Comparison of ENCODE assay signal across 25 cellular contexts in genomic region chr12:109541412-109541725, GRCh38. TPM values are rescaled to one million over a fixed set of nuclear protein-coding genes. Genes with fewer than 3 reads are reported as not detected.
DNase-seq lines count a peak whose midpoint lies in the region; TF ChIP-seq lines count a peak whose summit lies in the region.
"Had no signal": no experiment of that assay in that cellular context is flagged by ENCODE, and none has a peak within 500 bp of the region (broad histone marks: within the 10 kb centered on the region; RNA-seq: fewer than 3 reads in every experiment).

No MANE protein-coding gene starts in this region.

- intact Hi-C loops in MCF 10A (cut with micrococcal nuclease) (no loop called here), breast epithelium (cut with DNase I; ENCODE audit: low total_unique reads) (no loop called here), thyroid gland (cut with DNase I) (no loop called here), vagina (cut with DNase I) (no loop called here)

- no peaks in the 10 kb centered on the region for H3K36me3 Mint-ChIP-seq in MCF 10A (ENCODE audit: insufficient read depth, unreplicated experiment)

- H3K27ac ChIP-seq in breast epithelium (no peak overlapping the region), SJCRH30 (peak overlapping the region; percentile 91), thyroid gland (no peak overlapping the region), vagina (no peak overlapping the region)
- H3K27ac ChIP-seq: brain microvascular endothelial cell, HL-60, left ventricle myocardium inferior, PC-9, skin epidermis had no signal

- no peaks in the 10 kb centered on the region for H3K36me3 ChIP-seq in breast epithelium
- H3K36me3 ChIP-seq in SJCRH30: no peaks in the 10 kb centered on the region
- H3K36me3 ChIP-seq in thyroid gland: no peaks in the 10 kb centered on the region
- no peaks in the 10 kb centered on the region for H3K36me3 ChIP-seq in vagina
- H3K36me3 ChIP-seq: adrenal gland, brain microvascular endothelial cell had no signal

- peaks cover 11% of the 10 kb centered on the region for H3K4me1 Mint-ChIP-seq in MCF 10A (ENCODE audit: insufficient read depth, unreplicated experiment)
- H3K4me1 Mint-ChIP-seq: stimulated activated memory B cell treated with anti-CD40 and anti-IgM and Interleukin-4, amounts not matched to agents 10 μg/mL and 1 μg/mL and 100 μg/mL, for 72 hours had no signal

- no peaks in the 10 kb centered on the region for H3K9me3 ChIP-seq in breast epithelium
- no peaks in the 10 kb centered on the region for H3K9me3 ChIP-seq in SJCRH30 (replicated peaks)
- no peaks in the 10 kb centered on the region for H3K9me3 ChIP-seq in thyroid gland
- H3K9me3 ChIP-seq in vagina: no peaks in the 10 kb centered on the region
- H3K9me3 ChIP-seq: adrenal gland, left ventricle myocardium inferior had no signal

- H3K4me3 ChIP-seq in breast epithelium (no peak overlapping the region), SJCRH30 (no peak overlapping the region), fibroblast of mammary gland (ENCODE audit: control insufficient read depth, low read depth, low read length) (no peak overlapping the region), thyroid gland (replicated peaks in 1 of 3) (no peak overlapping the region), vagina (no peak overlapping the region)
- H3K4me3 ChIP-seq: adrenal gland, left ventricle myocardium inferior, PC-9, skin epidermis had no signal

- H3K4me3 Mint-ChIP-seq in MCF 10A (ENCODE audit: unreplicated experiment): no peak overlapping the region
- H3K4me3 Mint-ChIP-seq: activated CD4-positive, alpha-beta memory T cell treated with anti-CD3 and anti-CD28 coated beads for 36 hours; activated naive CD4-positive, alpha-beta T cell treated with anti-CD3 and anti-CD28 coated beads for 36 hours; CD4-positive, alpha-beta memory T cell; nephron progenitor cell; stimulated activated memory B cell treated with anti-CD40 and anti-IgM and Interleukin-4, amounts not matched to agents 10 μg/mL and 1 μg/mL and 100 μg/mL, for 72 hours had no signal

- TF ChIP-seq CTCF in MCF 10A (IDR thresholded peaks at IDR 0.05; ENCODE audit: unreplicated experiment) (no peak), breast epithelium (IDR thresholded peaks at IDR 0.05) (no peak), fibroblast of mammary gland (conservative IDR thresholded peaks at IDR 0.05; ENCODE audit: control insufficient read depth, insufficient read depth, low read depth, low read length) (no peak), thyroid gland (IDR thresholded peaks at IDR 0.05) (no peak), vagina (IDR thresholded peaks at IDR 0.05) (no peak)

- CTCF ChIA-PET in MCF 10A (lab: Yijun Ruan, JAX): interaction anchor here (0.6 to 0.9 kb wide), 2 partner anchors 24 to 104 kb away, joined by 3 to 7 read pairs; no protein-coding TSS in a partner anchor

- BruUV-seq in MCF 10A (replicated peaks; lab: Mats Ljungman, UMichigan): no TSS peak

- H3K27me3 ChIP-seq in breast epithelium (no peaks in the 10 kb centered on the region), SJCRH30 (no peaks in the 10 kb centered on the region), thyroid gland (no peaks in the 10 kb centered on the region), vagina (no peaks in the 10 kb centered on the region)
- H3K27me3 ChIP-seq: adrenal gland, brain microvascular endothelial cell had no signal

- H3K27ac Mint-ChIP-seq in MCF 10A (ENCODE audit: low read depth, unreplicated experiment): peak overlapping the region; percentile 46
- H3K27ac Mint-ChIP-seq: activated CD4-positive, alpha-beta memory T cell treated with anti-CD3 and anti-CD28 coated beads for 36 hours; activated naive CD4-positive, alpha-beta T cell treated with anti-CD3 and anti-CD28 coated beads for 36 hours; CD4-positive, alpha-beta memory T cell; nephron progenitor cell; stimulated activated memory B cell treated with anti-CD40 and anti-IgM and Interleukin-4, amounts not matched to agents 10 μg/mL and 1 μg/mL and 100 μg/mL, for 72 hours had no signal

- H3K4me1 ChIP-seq in breast epithelium: no peaks in the 10 kb centered on the region
- peaks cover 32% of the 10 kb centered on the region for H3K4me1 ChIP-seq in SJCRH30
- peaks cover 0 to 4% of the 10 kb centered on the region in 2 donors for H3K4me1 ChIP-seq in thyroid gland
- peaks cover 3% of the 10 kb centered on the region for H3K4me1 ChIP-seq in vagina

- 40 to 55% methylated on average over 4 of the region's 4 CpGs for WGBS in thyroid gland, 2 donors

- TF ChIP-seq POLR2A in breast epithelium (IDR thresholded peaks at IDR 0.05) (no peak), thyroid gland (IDR thresholded peaks at IDR 0.05) (no peak), vagina (IDR thresholded peaks at IDR 0.05) (no peak)

- H3K9me3 Mint-ChIP-seq in MCF 10A (ENCODE audit: unreplicated experiment): no peaks in the 10 kb centered on the region
- H3K9me3 Mint-ChIP-seq: activated CD4-positive, alpha-beta memory T cell treated with anti-CD3 and anti-CD28 coated beads for 36 hours; activated naive CD4-positive, alpha-beta T cell treated with anti-CD3 and anti-CD28 coated beads for 36 hours; CD4-positive, alpha-beta memory T cell; nephron progenitor cell; stimulated activated memory B cell treated with anti-CD40 and anti-IgM and Interleukin-4, amounts not matched to agents 10 μg/mL and 1 μg/mL and 100 μg/mL, for 72 hours had no signal

- POLR2A ChIA-PET in MCF 10A (lab: Yijun Ruan, JAX): no interaction called here

- DNase-seq in MCF 10A (ENCODE audit: unreplicated experiment): no peak
- DNase-seq in breast epithelium (ENCODE audit: low spot score in 2 of 2): no peak
- no peak for DNase-seq in SJCRH30
- peak; percentile 46 for DNase-seq in fibroblast of mammary gland (ENCODE audit: low read depth)
- DNase-seq in thyroid gland: peak; percentile 19 to 33
- no peak for DNase-seq in hepatic stellate cell (ENCODE audit: low spot score)
- DNase-seq in amniotic stem cell (lab: John Stamatoyannopoulos, UW): no peak
- DNase-seq in vagina (ENCODE audit: extremely low spot score in 2 of 2): no peak
- DNase-seq: activated CD4-positive, alpha-beta memory T cell treated with anti-CD3 and anti-CD28 coated beads for 36 hours; activated CD4-positive, CD25-positive, alpha-beta regulatory T cell treated with anti-CD3 and anti-CD28 coated beads, Interleukin-2, amount 50 U/mL, for 72 hours; activated naive CD4-positive, alpha-beta T cell treated with anti-CD3 and anti-CD28 coated beads for 36 hours; CD4-positive, alpha-beta memory T cell; DMS53; effector CD4-positive, alpha-beta T cell; H7; Karpas-422; left ventricle myocardium inferior; NCI-H1694; nephron progenitor cell had no signal

- H3K27me3 Mint-ChIP-seq in MCF 10A (ENCODE audit: insufficient read depth, unreplicated experiment): no peaks in the 10 kb centered on the region
- H3K27me3 Mint-ChIP-seq: activated CD4-positive, alpha-beta memory T cell treated with anti-CD3 and anti-CD28 coated beads for 36 hours had no signal

RNA-seq across cellular contexts. Expression of gene MMAB, which starts 31.9 kb away (rescaled TPM):
- total RNA-seq in MCF 10A (2022): 36.0 and 59.2 TPM in 2 replicates
- 10 to 100 TPM; 23.9 to 29.1 (median 28.6) TPM for total RNA-seq in breast epithelium
- total RNA-seq in SJCRH30 (2014; rRNA removed; shearing (Covaris generic)): 22.2 and 23.1 TPM in 2 replicates
- 10 to 100 TPM; 40.3 to 82.2 (median 69.7) TPM for total RNA-seq in thyroid gland
- total RNA-seq in vagina: 27.7 TPM

RNA-seq across cellular contexts. Expression of gene MVK, which starts 32.2 kb away (rescaled TPM):
- total RNA-seq in MCF 10A (2022): 15.5 and 17.1 TPM in 2 replicates
- total RNA-seq in breast epithelium: 10 to 100 TPM in 2 of 3 donors, 1 to 10 TPM in 1; 8.8 to 18.4 (median 17.6) TPM
- total RNA-seq in SJCRH30 (2014; rRNA removed; shearing (Covaris generic)): 17.3 and 18.7 TPM in 2 replicates
- total RNA-seq in thyroid gland: 10 to 100 TPM; 20.4 to 42.0 (median 31.6) TPM
- 24.1 TPM for total RNA-seq in vagina

Comparison
In these comparisons a context has a peak if more than half of its experiments do, and no peak if none do; other contexts are left out.
1. DNase-seq: peak in fibroblast of mammary gland (single experiment) and thyroid gland (2 of 2); none in MCF 10A (single experiment), breast epithelium (0 of 2), SJCRH30 (0 of 2), hepatic stellate cell (single experiment), amniotic stem cell (single experiment) and vagina (0 of 2).